Comparison of ENCODE assay signal across 16 cellular contexts in the genomic region with DNA sequence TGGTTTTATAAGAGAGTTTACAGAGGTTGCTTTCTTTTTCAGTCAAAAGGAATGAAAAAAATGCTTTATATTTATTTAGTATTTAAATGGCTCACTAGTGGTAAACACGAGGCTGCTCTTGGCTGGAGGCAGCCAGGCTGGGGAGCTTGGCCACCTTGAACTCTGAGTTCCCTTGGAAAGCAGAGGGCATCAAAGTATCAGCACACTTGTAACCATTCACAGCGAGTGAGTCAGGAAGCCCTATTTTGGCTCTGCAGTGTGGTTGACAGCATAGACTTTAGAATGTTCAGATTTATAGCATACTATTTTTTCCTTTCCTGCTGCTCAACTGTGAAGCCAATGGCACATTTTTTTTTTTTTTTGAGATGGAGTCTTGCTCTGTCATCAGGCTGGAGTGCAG. TPM values are rescaled to one million over a fixed set of nuclear protein-coding genes. Genes with fewer than 3 reads are reported as not detected.
DNase-seq lines count a peak whose midpoint lies in the region; FAIRE-seq and TF ChIP-seq lines count a peak whose summit lies in the region.
"Had no signal": no experiment of that assay in that cellular context is flagged by ENCODE, and none has a peak within 500 bp of the region (broad histone marks: within the 10 kb centered on the region; RNA-seq: fewer than 3 reads in every experiment).

No MANE protein-coding gene starts in this region.

- H2AFZ ChIP-seq in endothelial cell of umbilical vein (ENCODE audit: low read depth, low read length): no peak overlapping the region
- H2AFZ ChIP-seq in osteoblast (ENCODE audit: low read length): no peak overlapping the region

- POLR2A ChIA-PET in endothelial cell of umbilical vein (lab: Charles Lee): no interaction called here

- H3K4me3 ChIP-seq in endothelial cell of umbilical vein (replicated peaks in 1 of 3; ENCODE audit: insufficient read depth in 1 of 3, low read depth in 1 of 3, low read length in 3 of 3) (no peak overlapping the region), osteoblast (ENCODE audit: insufficient read depth, low read length) (no peak overlapping the region)

- DNase-seq in EH (ENCODE audit: low read depth) (peak; percentile 90), NOMO-1 (lab: John Stamatoyannopoulos, UW; ENCODE audit: unreplicated experiment in 2 of 2) (peak; percentile 22 to 62), endothelial cell of umbilical vein (ENCODE audit: low read depth, low spot score) (peak; percentile 19), osteoblast (ENCODE audit: insufficient read length, low spot score, missing footprints) (no peak), NCI-H1694 treated with DMSO at 0.1 percent for 48 hours (lab: John Stamatoyannopoulos, UW) (no peak), C1 segment of cervical spinal cord (lab: John Stamatoyannopoulos, UW) (no peak), mesenteric fat pad (ENCODE audit: low spot score) (no peak)
- DNase-seq in activated naive CD4-positive, alpha-beta T cell (lab: John Stamatoyannopoulos, UW): no peak
- DNase-seq: activated naive CD4-positive, alpha-beta T cell treated with anti-CD3 and anti-CD28 coated beads for 36 hours; Caco-2; KG1; natural killer cell; NCI-H2029 treated with DMSO at 0.1 percent for 48 hours had no signal

- no peaks in the 10 kb centered on the region for H3K4me1 ChIP-seq in endothelial cell of umbilical vein (ENCODE audit: control insufficient read depth, extremely low read depth, insufficient read depth, low read length)
- H3K4me1 ChIP-seq in osteoblast (ENCODE audit: insufficient read depth, low read length): peaks cover 21% of the 10 kb centered on the region

- no peaks in the 10 kb centered on the region for H3K9me1 ChIP-seq in endothelial cell of umbilical vein (replicated peaks; ENCODE audit: control insufficient read depth, extremely low read depth, insufficient read depth, low read length)

- intact Hi-C loops in endothelial cell of umbilical vein (cut with micrococcal nuclease): no loop called here

- BruUV-seq in endothelial cell of umbilical vein (replicated peaks; lab: Mats Ljungman, UMichigan): no TSS peak

- H3K27me3 ChIP-seq in endothelial cell of umbilical vein (ENCODE audit: control insufficient read depth in 2 of 2, insufficient read depth in 2 of 2, low read length in 2 of 2) (peaks cover 0 to 2% of the 10 kb centered on the region in 2 experiments), osteoblast (ENCODE audit: insufficient read depth, low read length) (no peaks in the 10 kb centered on the region)

- no peaks in the 10 kb centered on the region for H3K79me2 ChIP-seq in endothelial cell of umbilical vein (ENCODE audit: control insufficient read depth, insufficient read depth, low read length)
- H3K79me2 ChIP-seq in osteoblast (ENCODE audit: insufficient read depth, low read length): no peaks in the 10 kb centered on the region

- no peaks in the 10 kb centered on the region for H3K36me3 ChIP-seq in endothelial cell of umbilical vein (ENCODE audit: control insufficient read depth in 2 of 2, extremely low read depth in 1 of 2, insufficient read depth in 2 of 2, low read length in 2 of 2)
- H3K36me3 ChIP-seq in osteoblast (ENCODE audit: insufficient read depth, low read length): no peaks in the 10 kb centered on the region

- H3K9ac ChIP-seq in endothelial cell of umbilical vein (replicated peaks; ENCODE audit: extremely low read depth, insufficient read depth, low read length): no peak overlapping the region

- TF ChIP-seq POLR2A in endothelial cell of umbilical vein (IDR thresholded peaks at IDR 0.05; ENCODE audit: low read depth, low read length): no peak

- H3K9me3 ChIP-seq in endothelial cell of umbilical vein (replicated peaks; ENCODE audit: control insufficient read depth, insufficient read depth, low read length) (no peaks in the 10 kb centered on the region), osteoblast (ENCODE audit: low read depth, low read length) (no peaks in the 10 kb centered on the region)
- H3K9me3 ChIP-seq: Caco-2 had no signal

- CTCF ChIA-PET in endothelial cell of umbilical vein (lab: Charles Lee): interaction anchor here (0.7 to 4.0 kb wide), 4 partner anchors 20 to 261 kb away, joined by 3 to 129 read pairs (median 3); no protein-coding TSS in a partner anchor

- no peak for FAIRE-seq in endothelial cell of umbilical vein (lab: Jason Lieb, UNC)
- FAIRE-seq: colon, frontal cortex, keratinocyte had no signal

- no peak overlapping the region for H3K27ac ChIP-seq in endothelial cell of umbilical vein (ENCODE audit: insufficient read depth, low read depth, low read length)
- H3K27ac ChIP-seq in osteoblast (ENCODE audit: low read depth, low read length): peak overlapping the region; percentile 3

- no peaks in the 10 kb centered on the region for H4K20me1 ChIP-seq in endothelial cell of umbilical vein (replicated peaks; ENCODE audit: control insufficient read depth, extremely low read depth, insufficient read depth, low read length)
- H4K20me1 ChIP-seq in osteoblast (ENCODE audit: insufficient read depth, low read length): no peaks in the 10 kb centered on the region

- H3K4me2 ChIP-seq in endothelial cell of umbilical vein (ENCODE audit: insufficient read depth, low read length): no peak overlapping the region
- peak overlapping the region; percentile 7 for H3K4me2 ChIP-seq in osteoblast (ENCODE audit: insufficient read depth, low read length)

- dilution Hi-C loops in endothelial cell of umbilical vein (cut with MboI; ENCODE audit: extremely low pct_ligation_motif_present, low sequenced_read_pairs): no loop called here

- no peak for TF ChIP-seq CTCF in endothelial cell of umbilical vein (IDR thresholded peaks at IDR 0.05; ENCODE audit: extremely low read depth in 1 of 2, insufficient read depth in 1 of 2, low read depth in 1 of 2, low read length in 2 of 2)
- TF ChIP-seq CTCF in osteoblast (IDR thresholded peaks at IDR 0.05; ENCODE audit: extremely low read depth, low read depth, low read length): no peak

TF ChIP-seq in endothelial cell of umbilical vein, 7 proteins besides CTCF, POLR2A, EP300 and RAD21:
- TF ChIP-seq POLR2AphosphoS5 (IDR thresholded peaks at IDR 0.05; ENCODE audit: insufficient read depth, low read depth, low read length) (no peak), GATA2 (IDR thresholded peaks at IDR 0.05; ENCODE audit: insufficient read depth, insufficient read length, low read depth, low read length) (no peak), MYC (IDR thresholded peaks at IDR 0.05; ENCODE audit: low read depth, low read length) (no peak), FOS (IDR thresholded peaks at IDR 0.05; ENCODE audit: borderline replicate concordance, insufficient read depth, low read length) (no peak), EZH2 (IDR thresholded peaks at IDR 0.05; ENCODE audit: borderline replicate concordance, low read depth, low read length, severe bottlenecking) (no peak), JUN (IDR thresholded peaks at IDR 0.05; ENCODE audit: borderline replicate concordance, insufficient read depth, insufficient read length, low read depth) (no peak)
- TF ChIP-seq, protein P1, sequence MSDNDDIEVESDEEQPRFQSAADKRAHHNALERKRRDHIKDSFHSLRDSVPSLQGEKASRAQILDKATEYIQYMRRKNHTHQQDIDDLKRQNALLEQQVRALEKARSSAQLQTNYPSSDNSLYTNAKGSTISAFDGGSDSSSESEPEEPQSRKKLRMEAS (IDR thresholded peaks at IDR 0.05; ENCODE audit: insufficient read depth, insufficient read length): no peak

RNA-seq across cellular contexts. Expression of a gene that starts 51.6 kb away (rescaled TPM):
- total RNA-seq in endothelial cell of umbilical vein: 134 and 143 TPM in 2 replicates
- 12.3 and 21.4 TPM in 2 replicates for polyA plus RNA-seq in endothelial cell of umbilical vein
- 39.3 and 43.4 TPM in 2 replicates for polyA plus RNA-seq in endothelial cell of umbilical vein (2011; cell fraction: cytosol; rRNA removed)
- polyA plus RNA-seq in endothelial cell of umbilical vein (2011; cell fraction: nucleus; rRNA removed): 15.7 and 20.1 TPM in 2 replicates
- 87.5 and 158 TPM in 2 replicates for polyA plus RNA-seq in endothelial cell of umbilical vein (2012)
- polyA minus RNA-seq in endothelial cell of umbilical vein: 9.5 and 11.0 TPM in 2 replicates
- polyA minus RNA-seq in endothelial cell of umbilical vein (2011; cell fraction: cytosol; rRNA and poly(A)+ RNA removed): 31.6 TPM
- polyA minus RNA-seq in endothelial cell of umbilical vein (2011; cell fraction: nucleus; rRNA and poly(A)+ RNA removed): 10.5 and 17.1 TPM in 2 replicates
- 21.5 and 22.8 TPM in 2 replicates for total RNA-seq in osteoblast
- 107 TPM for total RNA-seq in mesenteric fat pad

Comparison
In these comparisons a context has a peak if more than half of its experiments do, and no peak if none do; other contexts are left out.
1. DNase-seq: peak in EH (single experiment), NOMO-1 (2 of 2) and endothelial cell of umbilical vein (single experiment); none in osteoblast (single experiment), activated naive CD4-positive, alpha-beta T cell (0 of 4), NCI-H1694 treated with DMSO at 0.1 percent for 48 hours (single experiment), C1 segment of cervical spinal cord (0 of 14) and mesenteric fat pad (single experiment).